ENCODE assay signal across 8 cellular contexts in the genomic region with DNA sequence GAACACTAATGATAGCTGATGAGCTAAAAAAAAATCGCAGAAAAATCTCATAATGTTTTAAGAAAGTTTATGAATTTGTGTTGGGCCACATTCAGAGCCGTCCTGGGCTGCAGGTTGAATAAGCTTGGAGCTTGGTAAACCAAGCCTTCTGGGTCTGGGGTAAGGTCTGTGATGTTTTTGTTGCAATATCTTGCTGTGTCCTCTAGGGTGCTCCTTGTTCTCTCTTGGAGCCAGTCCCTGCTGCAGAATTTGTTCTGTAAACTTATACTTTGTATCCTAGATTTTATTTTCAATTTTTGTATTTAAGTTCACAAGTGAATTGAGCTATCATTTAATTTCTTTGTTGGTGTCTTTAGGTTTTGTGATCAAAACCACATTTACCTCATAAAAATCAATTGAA.
DNase-seq lines count a peak whose midpoint lies in the region; ATAC-seq and TF ChIP-seq lines count a peak whose summit lies in the region.

No MANE protein-coding gene starts in this region.

- H3K27me3 Mint-ChIP-seq in endodermal cell (ENCODE audit: insufficient read depth), result peaks cover 7% of the 10 kb centered on the region

- H3K4me1 Mint-ChIP-seq in endodermal cell, result no peaks in the 10 kb centered on the region

- no peaks in the 10 kb centered on the region for H3K36me3 ChIP-seq in endodermal cell (ENCODE audit: control insufficient read depth, insufficient read depth, low read length)

- H3K27ac ChIP-seq in endodermal cell (ENCODE audit: low read depth, low read length), result no peak overlapping the region

- H3K36me3 Mint-ChIP-seq in endodermal cell (ENCODE audit: low read depth), result no peaks in the 10 kb centered on the region

- DNase-seq in ACHN, result peak; percentile 33
- DNase-seq in Jurkat, Clone E6-1 (ENCODE audit: low read depth, low spot score), result peak; percentile 3
- peak; percentile 43 for DNase-seq in endodermal cell
- no peak for DNase-seq in activated effector memory CD4-positive, alpha-beta T cell treated with Interleukin-2 at 50 U/mL for 16 hours
- DNase-seq in activated CD4-positive, alpha-beta T cell treated with anti-CD3 and anti-CD28 coated beads for 1 hour, result no peak

- no peak overlapping the region for H3K4me3 ChIP-seq in Jurkat, Clone E6-1 (ENCODE audit: low read length)
- no peak overlapping the region for H3K4me3 ChIP-seq in endodermal cell (ENCODE audit: low read length)

- TF ChIP-seq CTCF in endodermal cell (conservative IDR thresholded peaks at IDR 0.05), result peak; percentile 74

- H3K9ac ChIP-seq in endodermal cell (ENCODE audit: extremely low read depth, low read length, poor library complexity, severe bottlenecking), result no peak overlapping the region

- no peak overlapping the region for H3K27ac Mint-ChIP-seq in endodermal cell

- no peak overlapping the region for H3K4me3 Mint-ChIP-seq in endodermal cell

- ATAC-seq in GM18909 (IDR thresholded peaks at IDR 0.05; ENCODE audit: poor library complexity, unreplicated experiment) (peak; percentile 83), GM19452 (IDR thresholded peaks at IDR 0.05; ENCODE audit: unreplicated experiment) (no peak), GM21447 (IDR thresholded peaks at IDR 0.05; ENCODE audit: unreplicated experiment) (no peak)

- H3K4me1 ChIP-seq in endodermal cell (ENCODE audit: control insufficient read depth, insufficient read depth, low read length), result no peaks in the 10 kb centered on the region

- in situ Hi-C loops in ACHN (cut with HindIII; ENCODE audit: low pct_ligation_motif_present, low pct_unique_long_range_greater_than_20kb, low sequenced_read_pairs), result no loop called here

- WGBS in endodermal cell (ENCODE audit: insufficient coverage in 1 of 2, insufficient read length in 1 of 2), 2 experiments, result 47 to 63% methylated on average over 2 of the region's 2 CpGs

- H3K9me3 Mint-ChIP-seq in endodermal cell, result no peaks in the 10 kb centered on the region

- H3K27me3 ChIP-seq in endodermal cell (ENCODE audit: control insufficient read depth, insufficient read depth, low read length, poor library complexity, severe bottlenecking), result no peaks in the 10 kb centered on the region

- H3K9me3 ChIP-seq in endodermal cell (ENCODE audit: control insufficient read depth, low read length), result no peaks in the 10 kb centered on the region

Comparison
In these comparisons a context has a peak if more than half of its experiments do, and no peak if none do; other contexts are left out.
1. DNase-seq: peak in ACHN (single experiment), Jurkat, Clone E6-1 (single experiment) and endodermal cell (single experiment); none in activated effector memory CD4-positive, alpha-beta T cell treated with Interleukin-2 at 50 U/mL for 16 hours (single experiment) and activated CD4-positive, alpha-beta T cell treated with anti-CD3 and anti-CD28 coated beads for 1 hour (single experiment).